14 cellular contexts compared by ENCODE assay signal in genomic region chr20:37382539-37383120, GRCh38. TPM values are rescaled to one million over a fixed set of nuclear protein-coding genes. Genes with fewer than 3 reads are reported as not detected.
A peak's percentile ranks its signal among the peaks of the same experiment; 100 is the strongest.
DNase-seq lines count a peak whose midpoint lies in the region; ATAC-seq and TF ChIP-seq lines count a peak whose summit lies in the region.
"Had no signal": no experiment of that assay in that cellular context is flagged by ENCODE, and none has a peak within 500 bp of the region (broad histone marks: within the 10 kb centered on the region; RNA-seq: fewer than 3 reads in every experiment).

No MANE protein-coding gene starts in this region.

- WGBS in SK-N-SH (ENCODE audit: low lambda C conversion rate) = 90% methylated on average over 8 of the region's 10 CpGs

- no peak for ATAC-seq in SK-N-SH treated with all-trans-retinoic acid at 6 μM for 48 hours
- ATAC-seq: psoas muscle had no signal

- H3K9me3 Mint-ChIP-seq in chondrocyte (ENCODE audit: low read depth) (no peaks in the 10 kb centered on the region), osteocyte (ENCODE audit: unreplicated experiment) (no peaks in the 10 kb centered on the region)

- peaks cover 4% of the 10 kb centered on the region for H3K36me3 Mint-ChIP-seq in chondrocyte (ENCODE audit: low read depth)
- peaks cover 3% of the 10 kb centered on the region for H3K36me3 Mint-ChIP-seq in osteocyte (ENCODE audit: unreplicated experiment)

- H3K27me3 Mint-ChIP-seq in chondrocyte (ENCODE audit: low read depth) (no peaks in the 10 kb centered on the region), osteocyte (ENCODE audit: unreplicated experiment) (no peaks in the 10 kb centered on the region)

- H3K36me3 ChIP-seq in SK-N-SH (replicated peaks in 1 of 2; ENCODE audit: control insufficient read depth in 1 of 2, insufficient read depth in 2 of 2, low read length in 1 of 2) = peaks cover 4 to 21% of the 10 kb centered on the region in 2 experiments
- peaks cover 0 to 52% of the 10 kb centered on the region in 2 experiments; a peak in 2 of 3 replicates for H3K36me3 ChIP-seq in HEK293 (ENCODE audit: control insufficient read depth in 2 of 2, insufficient read depth in 1 of 2, low read length in 2 of 2)
- peaks cover 0 to 24% of the 10 kb centered on the region in 2 donors for H3K36me3 ChIP-seq in vagina

- no peak overlapping the region for H2AFZ ChIP-seq in SK-N-SH (ENCODE audit: low read depth)

- peaks cover 11% of the 10 kb centered on the region for H3K4me1 Mint-ChIP-seq in chondrocyte (ENCODE audit: low read depth)
- H3K4me1 Mint-ChIP-seq in osteocyte (ENCODE audit: unreplicated experiment) = peaks cover 5% of the 10 kb centered on the region

- POLR2A ChIA-PET in SK-N-SH (lab: Yijun Ruan, JAX) (no interaction called here), HEK293 (lab: Yijun Ruan, JAX) (no interaction called here)

- H3K4me2 ChIP-seq in SK-N-SH = no peak overlapping the region

- H3K9ac ChIP-seq in SK-N-SH = no peak overlapping the region

- intact Hi-C loops in vagina (cut with DNase I) = loop anchor here (5.0 kb wide), 1 partner anchor 100 kb away; no protein-coding TSS in a partner anchor

- TF ChIP-seq RAD21 in SK-N-SH (IDR thresholded peaks at IDR 0.05; ENCODE audit: low read length) = no peak

- no peak overlapping the region for H3K27ac ChIP-seq in SK-N-SH (ENCODE audit: low read depth in 2 of 2, low read length in 1 of 2)
- no peak overlapping the region for H3K27ac ChIP-seq in HEK293 (ENCODE audit: extremely low read depth, low read depth, low read length)
- no peak overlapping the region for H3K27ac ChIP-seq in vagina
- H3K27ac ChIP-seq: 22Rv1, psoas muscle had no signal

- no peak overlapping the region for H3K4me3 ChIP-seq in SK-N-SH (ENCODE audit: low read depth in 2 of 2, low read length in 1 of 2)
- no peak overlapping the region for H3K4me3 ChIP-seq in HEK293 (ENCODE audit: low read depth, low read length)
- H3K4me3 ChIP-seq in vagina = no peak overlapping the region
- H3K4me3 ChIP-seq: HAP-1, psoas muscle had no signal

- CTCF ChIA-PET in SK-N-SH (lab: Yijun Ruan, JAX) = interaction anchor here (0.6 to 3.2 kb wide), 4 partner anchors 11 to 191 kb away, joined by 3 to 31 read pairs (median 3); no protein-coding TSS in a partner anchor
- CTCF ChIA-PET in HEK293 (lab: Yijun Ruan, JAX) = interaction anchor here (1.1 to 1.6 kb wide), 2 partner anchors 100 to 112 kb away, joined by 3 to 8 read pairs; no protein-coding TSS in a partner anchor

- no peak for TF ChIP-seq POLR2A in vagina (IDR thresholded peaks at IDR 0.05)

- H3K9me3 ChIP-seq in SK-N-SH = no peaks in the 10 kb centered on the region
- no peaks in the 10 kb centered on the region for H3K9me3 ChIP-seq in HEK293 (ENCODE audit: control insufficient read depth, insufficient read depth, low read depth, low read length)
- no peaks in the 10 kb centered on the region for H3K9me3 ChIP-seq in vagina
- H3K9me3 ChIP-seq: HAP-1, psoas muscle had no signal

- no peaks in the 10 kb centered on the region for H3K9me2 ChIP-seq in SK-N-SH

- no peaks in the 10 kb centered on the region for H4K20me1 ChIP-seq in SK-N-SH (ENCODE audit: insufficient read depth)

- H3K27ac Mint-ChIP-seq in chondrocyte (ENCODE audit: unreplicated experiment) = no peak overlapping the region
- peak overlapping the region; percentile 29 for H3K27ac Mint-ChIP-seq in osteocyte (ENCODE audit: unreplicated experiment)

- H3K4me3 Mint-ChIP-seq in chondrocyte (ENCODE audit: unreplicated experiment) = no peak overlapping the region
- no peak overlapping the region for H3K4me3 Mint-ChIP-seq in osteocyte (ENCODE audit: unreplicated experiment)

- H3K79me2 ChIP-seq in SK-N-SH (ENCODE audit: insufficient read depth) = peaks cover 5% of the 10 kb centered on the region; the same call in 1 of the 2 replicates

- DNase-seq in SK-N-SH (peak; percentile 11), chondrocyte (ENCODE audit: low spot score) (peak; percentile 54), osteocyte (ENCODE audit: extremely low spot score, unreplicated experiment) (no peak), NCI-H524 treated with DMSO at 0.1 percent for 48 hours (lab: John Stamatoyannopoulos, UW) (no peak), vagina (ENCODE audit: extremely low spot score in 2 of 2) (no peak), NCI-H226 (no peak)
- DNase-seq: DMS79; hippocampal formation; stimulated activated CD4-positive, alpha-beta T cell treated with anti-CD3 and anti-CD28 coated beads, Interleukin-4, amount 100 ng/mL, for 24 hours had no signal

- peaks cover 6 to 18% of the 10 kb centered on the region in 2 experiments; a peak in 2 of 4 replicates for H3K4me1 ChIP-seq in SK-N-SH (ENCODE audit: control insufficient read depth in 1 of 2, insufficient read depth in 2 of 2, low read depth in 1 of 2, low read length in 1 of 2)
- no peaks in the 10 kb centered on the region for H3K4me1 ChIP-seq in HEK293 (ENCODE audit: control insufficient read depth, insufficient read depth, low read length)
- peaks cover 17% of the 10 kb centered on the region for H3K4me1 ChIP-seq in vagina
- H3K4me1 ChIP-seq: HAP-1, psoas muscle had no signal

- H3K27me3 ChIP-seq in SK-N-SH (ENCODE audit: insufficient read depth) = no peaks in the 10 kb centered on the region
- H3K27me3 ChIP-seq in vagina = no peaks in the 10 kb centered on the region

- TF ChIP-seq EP300 in SK-N-SH (IDR thresholded peaks at IDR 0.05; ENCODE audit: borderline replicate concordance in 1 of 2, low read depth in 1 of 2, low read length in 1 of 2) = no peak

- TF ChIP-seq CTCF in SK-N-SH (IDR thresholded peaks at IDR 0.05) (no peak), HEK293 (tag by site-specific recombination; IDR thresholded peaks at IDR 0.05) (no peak), chondrocyte (IDR thresholded peaks at IDR 0.05) (no peak), osteocyte (IDR thresholded peaks at IDR 0.05) (no peak), vagina (IDR thresholded peaks at IDR 0.05) (no peak)

- peaks cover 9% of the 10 kb centered on the region for H3F3A ChIP-seq in SK-N-SH (replicated peaks; ENCODE audit: insufficient read depth)

TF ChIP-seq in SK-N-SH, 30 proteins besides CTCF, POLR2A, EP300 and RAD21:
- TF ChIP-seq USF1 (IDR thresholded peaks at IDR 0.05; ENCODE audit: borderline replicate concordance, low read depth) (no peak), FOSL2 (IDR thresholded peaks at IDR 0.05; ENCODE audit: borderline replicate concordance, low read depth) (no peak), JUND (IDR thresholded peaks at IDR 0.05) (no peak), TCF12 (IDR thresholded peaks at IDR 0.05) (no peak), YY1 (IDR thresholded peaks at IDR 0.05; ENCODE audit: low read depth) (no peak), FOXJ3 (CRISPR knock-in tag; IDR thresholded peaks at IDR 0.05) (no peak), GABPA (IDR thresholded peaks at IDR 0.05; ENCODE audit: low read depth) (no peak), TEAD4 (IDR thresholded peaks at IDR 0.05; ENCODE audit: borderline replicate concordance, insufficient read depth) (no peak)

TF ChIP-seq in SK-N-SH treated with all-trans-retinoic acid at 6 μM for 48 hours, 23 proteins besides CTCF, POLR2A, EP300 and RAD21 (continues in another document):
- TF ChIP-seq PATZ1 (CRISPR knock-in tag; IDR thresholded peaks at IDR 0.05; ENCODE audit: borderline replicate concordance) (no peak), ARNTL (CRISPR knock-in tag; IDR thresholded peaks at IDR 0.05; ENCODE audit: borderline replicate concordance, low read depth) (no peak), PPARA (CRISPR knock-in tag; IDR thresholded peaks at IDR 0.05; ENCODE audit: borderline replicate concordance) (no peak), ZNF8 (CRISPR knock-in tag; IDR thresholded peaks at IDR 0.05) (no peak), ZNF565 (CRISPR knock-in tag; conservative IDR thresholded peaks at IDR 0.05; ENCODE audit: low read depth) (no peak), ISL1 (CRISPR knock-in tag; IDR thresholded peaks at IDR 0.05) (no peak)

TF ChIP-seq in HEK293, 187 proteins besides CTCF, POLR2A, EP300 and RAD21 (continues in another document):
- peak; percentile 31; the same call in 1 of the 2 replicates for TF ChIP-seq EGR2 (tag by site-specific recombination; IDR thresholded peaks at IDR 0.05; ENCODE audit: low read depth)
- TF ChIP-seq, protein P1, sequence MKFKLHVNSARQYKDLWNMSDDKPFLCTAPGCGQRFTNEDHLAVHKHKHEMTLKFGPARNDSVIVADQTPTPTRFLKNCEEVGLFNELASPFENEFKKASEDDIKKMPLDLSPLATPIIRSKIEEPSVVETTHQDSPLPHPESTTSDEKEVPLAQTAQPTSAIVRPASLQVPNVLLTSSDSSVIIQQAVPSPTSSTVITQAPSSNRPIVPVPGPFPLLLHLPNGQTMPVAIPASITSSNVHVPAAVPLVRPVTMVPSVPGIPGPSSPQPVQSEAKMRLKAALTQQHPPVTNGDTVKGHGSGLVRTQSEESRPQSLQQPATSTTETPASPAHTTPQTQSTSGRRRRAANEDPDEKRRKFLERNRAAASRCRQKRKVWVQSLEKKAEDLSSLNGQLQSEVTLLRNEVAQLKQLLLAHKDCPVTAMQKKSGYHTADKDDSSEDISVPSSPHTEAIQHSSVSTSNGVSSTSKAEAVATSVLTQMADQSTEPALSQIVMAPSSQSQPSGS (tag by site-specific recombination; IDR thresholded peaks at IDR 0.05; ENCODE audit: low read depth) = no peak
- no peak for TF ChIP-seq ZFP69B (tag by site-specific recombination; IDR thresholded peaks at IDR 0.05)
- peak; percentile 48; the same call in 1 of the 2 replicates for TF ChIP-seq ZNF768 (tag by site-specific recombination; IDR thresholded peaks at IDR 0.05)
- TF ChIP-seq, protein P2, sequence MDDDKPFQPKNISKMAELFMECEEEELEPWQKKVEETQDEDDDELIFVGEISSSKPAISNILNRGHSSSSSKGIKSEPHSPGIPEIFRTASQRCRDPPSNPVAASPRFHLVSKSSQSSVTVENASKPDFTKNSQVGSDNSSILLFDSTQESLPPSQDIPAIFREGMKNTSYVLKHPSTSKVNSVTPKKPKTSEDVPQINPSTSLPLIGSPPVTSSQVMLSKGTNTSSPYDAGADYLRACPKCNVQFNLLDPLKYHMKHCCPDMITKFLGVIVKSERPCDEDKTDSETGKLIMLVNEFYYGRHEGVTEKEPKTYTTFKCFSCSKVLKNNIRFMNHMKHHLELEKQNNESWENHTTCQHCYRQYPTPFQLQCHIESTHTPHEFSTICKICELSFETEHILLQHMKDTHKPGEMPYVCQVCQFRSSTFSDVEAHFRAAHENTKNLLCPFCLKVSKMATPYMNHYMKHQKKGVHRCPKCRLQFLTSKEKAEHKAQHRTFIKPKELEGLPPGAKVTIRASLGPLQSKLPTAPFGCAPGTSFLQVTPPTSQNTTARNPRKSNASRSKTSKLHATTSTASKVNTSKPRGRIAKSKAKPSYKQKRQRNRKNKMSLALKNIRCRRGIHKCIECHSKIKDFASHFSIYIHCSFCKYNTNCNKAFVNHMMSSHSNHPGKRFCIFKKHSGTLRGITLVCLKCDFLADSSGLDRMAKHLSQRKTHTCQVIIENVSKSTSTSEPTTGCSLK (tag by site-specific recombination; IDR thresholded peaks at IDR 0.05) = no peak
- TF ChIP-seq ZNF664 (tag by site-specific recombination; IDR thresholded peaks at IDR 0.05) = peak; percentile 82

RNA-seq across cellular contexts. Expression of gene SRC, which starts 36.7 kb away (rescaled TPM):
- polyA plus RNA-seq in SK-N-SH (2012; rRNA removed) = 23.8 and 25.6 TPM in 2 replicates
- polyA plus RNA-seq in SK-N-SH (2012; cell fraction: cytosol; rRNA removed) = 9.6 and 17.1 TPM in 2 replicates
- 49.2 and 58.8 TPM in 2 replicates for polyA plus RNA-seq in SK-N-SH (2012; cell fraction: nucleus; rRNA removed)
- total RNA-seq in chondrocyte (16.0 to 25.7 TPM (median 25.1 TPM) in 3 replicates), osteocyte (30.1 and 32.5 TPM in 2 replicates), vagina (48.6 TPM)

Comparison
In these comparisons a context has a peak if more than half of its experiments do, and no peak if none do; other contexts are left out.
1. DNase-seq: peak in SK-N-SH (single experiment) and chondrocyte (single experiment); none in osteocyte (single experiment), NCI-H524 treated with DMSO at 0.1 percent for 48 hours (single experiment), vagina (0 of 2) and NCI-H226 (single experiment).